ENCODE assay signal across 1 cellular context in the genomic region with DNA sequence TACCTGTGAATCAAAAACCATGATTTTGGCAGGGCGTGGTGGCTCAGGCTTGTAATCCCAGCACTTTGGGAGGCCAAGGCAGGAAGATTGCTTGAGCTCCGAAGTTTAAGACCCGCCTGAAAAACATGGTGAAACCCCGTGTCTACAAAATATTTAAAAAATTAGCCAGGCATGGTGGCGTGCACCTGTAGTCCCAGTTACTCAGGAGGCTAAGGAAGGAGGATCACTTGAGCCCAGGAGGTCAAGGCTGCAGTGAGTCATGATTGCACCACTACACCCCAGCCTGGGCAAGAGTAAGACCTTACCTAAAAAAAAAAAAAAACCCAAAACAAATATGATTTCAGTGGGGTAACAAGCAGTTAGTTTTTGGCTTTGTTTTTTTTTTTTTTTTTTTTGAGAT. TPM values are rescaled to one million over a fixed set of nuclear protein-coding genes. Genes with fewer than 3 reads are reported as not detected.
"Had no signal": no experiment of that assay in that cellular context is flagged by ENCODE, and none has a peak within 500 bp of the region (broad histone marks: within the 10 kb centered on the region; RNA-seq: fewer than 3 reads in every experiment).

No MANE protein-coding gene starts in this region.

RNA-seq across cellular contexts. Expression of a gene that starts 54.7 kb away (rescaled TPM):
- polyA plus RNA-seq: stomach had no signal
